ENCODE assay signal across 24 cellular contexts in the genomic region with DNA sequence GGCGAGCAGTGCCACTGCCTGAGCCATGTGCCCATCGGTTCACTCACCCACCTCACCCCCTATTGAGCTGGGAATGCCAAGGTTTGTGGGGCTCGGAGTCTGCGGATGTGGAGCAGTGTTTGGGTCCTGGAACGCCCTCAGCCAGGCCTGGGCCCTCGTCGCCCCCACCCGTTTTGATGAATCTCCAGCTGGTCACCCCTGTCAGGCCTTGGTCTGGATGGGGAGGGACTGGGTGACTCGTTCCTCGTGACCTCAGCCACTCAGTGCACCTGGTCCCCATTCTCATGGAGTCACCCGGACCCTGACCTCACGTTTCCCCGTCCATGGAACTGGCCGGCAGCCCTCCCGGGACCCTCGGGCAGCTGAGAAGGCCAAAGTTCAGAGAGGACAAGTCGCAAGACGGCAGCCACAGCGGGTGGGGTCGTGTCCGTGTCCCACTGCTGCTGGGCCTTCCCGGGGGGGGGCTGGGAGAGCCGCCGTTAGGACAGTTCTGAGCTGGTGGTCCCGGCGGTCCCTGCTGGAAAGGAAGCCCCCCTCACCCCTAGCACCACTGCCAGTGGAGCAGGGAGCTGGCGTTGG.
"Had no signal": no experiment of that assay in that cellular context is flagged by ENCODE, and none has a peak within 500 bp of the region (broad histone marks: within the 10 kb centered on the region; RNA-seq: fewer than 3 reads in every experiment).

No MANE protein-coding gene starts in this region.

- DNase-seq: activated CD4-positive, alpha-beta memory T cell treated with anti-CD3 and anti-CD28 coated beads for 36 hours; activated CD4-positive, alpha-beta T cell treated with anti-CD3 and anti-CD28 coated beads, Interleukin-2, amount 10 ng/mL, durations not matched to agents 24 days and 14 days; activated CD4-positive, CD25-positive, alpha-beta regulatory T cell treated with anti-CD3 and anti-CD28 coated beads, Interleukin-2, amount 50 U/mL, for 72 hours; activated CD8-positive, alpha-beta memory T cell treated with anti-CD3 and anti-CD28 coated beads, Interleukin-2, amount 50 U/mL, for 4 hours; activated gamma-delta T cell treated with Interleukin-2 at 50 U/mL for 16 hours; activated naive CD4-positive, alpha-beta T cell treated with anti-CD3 and anti-CD28 coated beads, Interleukin-2, amount 50 U/mL, for 16 hours; activated T-cell treated with anti-CD3 and anti-CD28 coated beads, Interleukin-2, amount 50 U/mL, for 24 hours; amygdala; esophagus squamous epithelium; foreskin melanocyte; left ventricle myocardium inferior; naive thymus-derived CD4-positive, alpha-beta T cell; nucleus accumbens; retina; sigmoid colon; stimulated activated naive CD4-positive, alpha-beta T cell; T-helper 17 cell had no signal

- H3K9me3 ChIP-seq: esophagus squamous epithelium, left ventricle myocardium inferior, pancreas, prostate gland, sigmoid colon, tibial nerve had no signal

- H3K27me3 ChIP-seq: esophagus squamous epithelium, pancreas, sigmoid colon, tibial nerve had no signal

- FAIRE-seq: pancreas had no signal

- H3K9me3 Mint-ChIP-seq: activated CD4-positive, alpha-beta memory T cell treated with anti-CD3 and anti-CD28 coated beads for 36 hours; activated CD4-positive, alpha-beta T cell treated with anti-CD3 and anti-CD28 coated beads, Interleukin-2, amount 10 ng/mL, durations not matched to agents 24 days and 14 days; activated T-cell treated with anti-CD3 and anti-CD28 coated beads, Interleukin-2, amount 50 U/mL, for 24 hours; activated T-helper 17 cell treated with anti-CD3 and anti-CD28 coated beads, Interleukin-2, amount 50 U/mL, for 72 hours; central memory CD8-positive, alpha-beta T cell; dendritic cell treated with granulocyte-macrophage colony-stimulating factor and Interleukin-4, amounts not matched to agents 40 ng/mL and 50 ng/mL, for 4 days; naive thymus-derived CD4-positive, alpha-beta T cell had no signal

- H3K27me3 Mint-ChIP-seq: activated CD4-positive, alpha-beta memory T cell treated with anti-CD3 and anti-CD28 coated beads for 36 hours; activated CD4-positive, alpha-beta T cell treated with anti-CD3 and anti-CD28 coated beads, Interleukin-2, amount 10 ng/mL, durations not matched to agents 24 days and 14 days; activated T-cell treated with anti-CD3 and anti-CD28 coated beads, Interleukin-2, amount 50 U/mL, for 24 hours; activated T-helper 17 cell treated with anti-CD3 and anti-CD28 coated beads, Interleukin-2, amount 50 U/mL, for 72 hours; central memory CD8-positive, alpha-beta T cell; dendritic cell treated with granulocyte-macrophage colony-stimulating factor and Interleukin-4, amounts not matched to agents 40 ng/mL and 50 ng/mL, for 4 days; naive thymus-derived CD4-positive, alpha-beta T cell; T-helper 17 cell had no signal

- H3K4me3 Mint-ChIP-seq: activated CD4-positive, alpha-beta memory T cell treated with anti-CD3 and anti-CD28 coated beads for 36 hours; activated CD4-positive, alpha-beta T cell treated with anti-CD3 and anti-CD28 coated beads, Interleukin-2, amount 10 ng/mL, durations not matched to agents 24 days and 14 days; activated T-cell treated with anti-CD3 and anti-CD28 coated beads, Interleukin-2, amount 50 U/mL, for 24 hours; activated T-helper 17 cell treated with anti-CD3 and anti-CD28 coated beads, Interleukin-2, amount 50 U/mL, for 72 hours; central memory CD8-positive, alpha-beta T cell; dendritic cell treated with granulocyte-macrophage colony-stimulating factor and Interleukin-4, amounts not matched to agents 40 ng/mL and 50 ng/mL, for 4 days; naive thymus-derived CD4-positive, alpha-beta T cell; T-helper 17 cell had no signal

- H3K4me1 Mint-ChIP-seq: activated CD4-positive, alpha-beta T cell treated with anti-CD3 and anti-CD28 coated beads, Interleukin-2, amount 10 ng/mL, durations not matched to agents 24 days and 14 days; activated T-helper 17 cell treated with anti-CD3 and anti-CD28 coated beads, Interleukin-2, amount 50 U/mL, for 72 hours; central memory CD8-positive, alpha-beta T cell had no signal

- H3K36me3 ChIP-seq: pancreas, prostate gland had no signal

- H3K27ac Mint-ChIP-seq: activated CD4-positive, alpha-beta memory T cell treated with anti-CD3 and anti-CD28 coated beads for 36 hours; activated CD4-positive, alpha-beta T cell treated with anti-CD3 and anti-CD28 coated beads, Interleukin-2, amount 10 ng/mL, durations not matched to agents 24 days and 14 days; activated T-cell treated with anti-CD3 and anti-CD28 coated beads, Interleukin-2, amount 50 U/mL, for 24 hours; activated T-helper 17 cell treated with anti-CD3 and anti-CD28 coated beads, Interleukin-2, amount 50 U/mL, for 72 hours; dendritic cell treated with granulocyte-macrophage colony-stimulating factor and Interleukin-4, amounts not matched to agents 40 ng/mL and 50 ng/mL, for 4 days; naive thymus-derived CD4-positive, alpha-beta T cell; T-helper 17 cell had no signal

- H3K4me3 ChIP-seq: esophagus squamous epithelium, left ventricle myocardium inferior, lung, pancreas, prostate gland, sigmoid colon, tibial nerve had no signal

- H3K27ac ChIP-seq: esophagus squamous epithelium, prostate gland, sigmoid colon, tibial nerve had no signal

- H3K36me3 Mint-ChIP-seq: activated CD4-positive, alpha-beta memory T cell treated with anti-CD3 and anti-CD28 coated beads for 36 hours; naive thymus-derived CD4-positive, alpha-beta T cell had no signal
